Comparison of ENCODE assay signal across 11 cellular contexts in genomic region chr3:129025691-129026435, GRCh38. TPM values are rescaled to one million over a fixed set of nuclear protein-coding genes. Genes with fewer than 3 reads are reported as not detected.
A peak's percentile ranks its signal among the peaks of the same experiment; 100 is the strongest.
DNase-seq lines count a peak whose midpoint lies in the region; ATAC-seq and TF ChIP-seq lines count a peak whose summit lies in the region.
"Had no signal": no experiment of that assay in that cellular context is flagged by ENCODE, and none has a peak within 500 bp of the region (broad histone marks: within the 10 kb centered on the region; RNA-seq: fewer than 3 reads in every experiment).

No MANE protein-coding gene starts in this region.

- H3K18ac ChIP-seq in neuronal stem cell (ENCODE audit: low read length) = peak overlapping the region; percentile 12

- POLR2A ChIA-PET in CD4-positive, alpha-beta T cell (lab: Charles Lee) = interaction anchor here (1.1 to 4.0 kb wide), 12 partner anchors 10 to 290 kb away, joined by 3 to 90 read pairs (median 10); partner anchors contain the start of genes CFAP92 and RAB43

- no peaks in the 10 kb centered on the region for H3K9me3 ChIP-seq in CD4-positive, alpha-beta T cell (ENCODE audit: control insufficient read depth, low read length)
- H3K9me3 ChIP-seq in Loucy (ENCODE audit: insufficient read depth, low read depth, low read length) (no peaks in the 10 kb centered on the region), esophagus (ENCODE audit: control insufficient read depth in 2 of 2, insufficient read depth in 1 of 2, low read depth in 1 of 2, low read length in 1 of 2) (no peaks in the 10 kb centered on the region), neuronal stem cell (replicated peaks in 1 of 2; ENCODE audit: control insufficient read depth in 2 of 2, insufficient read depth in 1 of 2, low read depth in 1 of 2, low read length in 2 of 2) (peaks cover 0 to 7% of the 10 kb centered on the region in 2 donors), hepatocyte (ENCODE audit: low read depth) (no peaks in the 10 kb centered on the region)

- ATAC-seq in CD4-positive, alpha-beta T cell (ENCODE audit: poor library complexity) = no peak
- ATAC-seq in activated CD4-positive, CD25-positive, alpha-beta regulatory T cell treated with anti-CD3 and anti-CD28 coated beads, Interleukin-2, amount 50 U/mL, for 24 hours = no peak

- WGBS in esophagus, 2 donors = 64 to 65% methylated on average over 8 of the region's 8 CpGs
- WGBS in neuronal stem cell (ENCODE audit: extremely low coverage in 2 of 2, insufficient read length in 2 of 2, insufficient replicate concordance in 1 of 2), 2 donors = no CpG with 5 or more reads among the region's 8 CpGs
- WGBS in hepatocyte (ENCODE audit: low lambda C conversion rate, missing lambda C conversion rate) = 68% methylated on average over 8 of the region's 8 CpGs

- no peaks in the 10 kb centered on the region for H3F3A ChIP-seq in Loucy (ENCODE audit: low read depth)

- no peak overlapping the region for H3K23ac ChIP-seq in neuronal stem cell (ENCODE audit: low read depth, low read length, poor library complexity)

- H3K4ac ChIP-seq in neuronal stem cell (ENCODE audit: low read length) = no peak overlapping the region

- DNase-seq in CD4-positive, alpha-beta T cell = no peak
- DNase-seq in neuronal stem cell (ENCODE audit: low spot score) (no peak), NCI-H128 (lab: John Stamatoyannopoulos, UW; ENCODE audit: unreplicated experiment) (no peak), NCI-H446 (lab: John Stamatoyannopoulos, UW) (no peak), hepatocyte (ENCODE audit: low spot score) (no peak)
- DNase-seq: foreskin keratinocyte, GDM1 had no signal

- H3K4me2 ChIP-seq in Loucy (ENCODE audit: low read depth, low read length, poor library complexity, severe bottlenecking) (peak overlapping the region; percentile 98), neuronal stem cell (ENCODE audit: insufficient read depth, low read length, poor library complexity, severe bottlenecking) (no peak overlapping the region), hepatocyte (no peak overlapping the region)

- H3K27me3 ChIP-seq in CD4-positive, alpha-beta T cell (ENCODE audit: control insufficient read depth, insufficient read depth, low read length) = no peaks in the 10 kb centered on the region
- H3K27me3 ChIP-seq in Loucy (ENCODE audit: insufficient read depth, low read length, poor library complexity, severe bottlenecking) (no peaks in the 10 kb centered on the region), esophagus (ENCODE audit: control insufficient read depth in 1 of 2, insufficient read depth in 2 of 2, low read length in 2 of 2) (no peaks in the 10 kb centered on the region), neuronal stem cell (ENCODE audit: control insufficient read depth in 3 of 3, insufficient read depth in 3 of 3, low read depth in 1 of 3, low read length in 3 of 3) (no peaks in the 10 kb centered on the region), hepatocyte (no peaks in the 10 kb centered on the region)

- H3K4me3 ChIP-seq in Loucy (ENCODE audit: low read length, poor library complexity, severe bottlenecking) (peak overlapping the region; percentile 74), esophagus (ENCODE audit: low read depth in 1 of 2, low read length in 2 of 2) (no peak overlapping the region), neuronal stem cell (ENCODE audit: low read length in 2 of 2) (no peak overlapping the region), hepatocyte (no peak overlapping the region)

- H3K36me3 ChIP-seq in Loucy (ENCODE audit: insufficient read depth, low read length) (no peaks in the 10 kb centered on the region), esophagus (ENCODE audit: control insufficient read depth in 2 of 2, insufficient read depth in 2 of 2, low read length in 1 of 2) (no peaks in the 10 kb centered on the region), neuronal stem cell (replicated peaks in 1 of 2; ENCODE audit: control insufficient read depth in 2 of 2, insufficient read depth in 2 of 2, low read length in 2 of 2) (peaks cover 0 to 50% of the 10 kb centered on the region in 2 donors), hepatocyte (replicated peaks; ENCODE audit: insufficient read depth, low read depth) (no peaks in the 10 kb centered on the region)

- H3K4me3 Mint-ChIP-seq in CD4-positive, alpha-beta T cell = peak overlapping the region; percentile 78

- H3K9ac ChIP-seq in Loucy (ENCODE audit: low read depth, low read length, poor library complexity, severe bottlenecking) (peak overlapping the region; percentile 78), neuronal stem cell (ENCODE audit: low read depth, low read length, poor library complexity) (no peak overlapping the region)

- H3K9me3 Mint-ChIP-seq in CD4-positive, alpha-beta T cell = no peaks in the 10 kb centered on the region

- peaks cover 13% of the 10 kb centered on the region; the same call in 1 of the 2 replicates for H3K79me2 ChIP-seq in Loucy (ENCODE audit: insufficient read depth, low read length)
- H3K79me2 ChIP-seq in hepatocyte = no peaks in the 10 kb centered on the region

- no peak for TF ChIP-seq CTCF in CD4-positive, alpha-beta T cell (IDR thresholded peaks at IDR 0.05)
- TF ChIP-seq CTCF in Loucy (conservative IDR thresholded peaks at IDR 0.05; ENCODE audit: low read length) (no peak), hepatocyte (IDR thresholded peaks at IDR 0.05; ENCODE audit: poor library complexity) (no peak)

- peak overlapping the region; percentile 95 for H3K27ac Mint-ChIP-seq in CD4-positive, alpha-beta T cell

- H4K20me1 ChIP-seq in Loucy (ENCODE audit: insufficient read depth, low read length, poor library complexity, severe bottlenecking) (no peaks in the 10 kb centered on the region), hepatocyte (ENCODE audit: insufficient read depth, poor library complexity, severe bottlenecking) (no peaks in the 10 kb centered on the region)

- H3K4me1 ChIP-seq in Loucy (ENCODE audit: insufficient read depth, low read length, poor library complexity, severe bottlenecking) = peaks cover 16% of the 10 kb centered on the region
- peaks cover 5 to 6% of the 10 kb centered on the region in 2 donors for H3K4me1 ChIP-seq in esophagus (ENCODE audit: control insufficient read depth in 2 of 2, insufficient read depth in 2 of 2, low read length in 1 of 2)
- H3K4me1 ChIP-seq in neuronal stem cell (ENCODE audit: control insufficient read depth in 2 of 2, insufficient read depth in 1 of 2, low read depth in 1 of 2, low read length in 2 of 2) = peaks cover 0 to 2% of the 10 kb centered on the region in 2 donors
- H3K4me1 ChIP-seq in hepatocyte (ENCODE audit: insufficient read depth) = peaks cover 4% of the 10 kb centered on the region
- H3K4me1 ChIP-seq: foreskin keratinocyte had no signal

- H3K27me3 Mint-ChIP-seq in CD4-positive, alpha-beta T cell = no peaks in the 10 kb centered on the region

- H2BK15ac ChIP-seq in neuronal stem cell (ENCODE audit: low read length) = no peak overlapping the region

- peaks cover 18% of the 10 kb centered on the region for H3K4me1 Mint-ChIP-seq in CD4-positive, alpha-beta T cell (ENCODE audit: low read depth)

- H2AFZ ChIP-seq in Loucy (ENCODE audit: low read length) = no peak overlapping the region
- no peak overlapping the region for H2AFZ ChIP-seq in neuronal stem cell (ENCODE audit: low read length)
- H2AFZ ChIP-seq in hepatocyte = no peak overlapping the region

- H3K27ac ChIP-seq in CD4-positive, alpha-beta T cell (ENCODE audit: low read depth, low read length) = peak overlapping the region; percentile 83
- H3K27ac ChIP-seq in esophagus (ENCODE audit: low read depth in 2 of 2, low read length in 1 of 2) (peak overlapping the region; percentile 52 to 67), neuronal stem cell (replicated peaks; ENCODE audit: low read length) (no peak overlapping the region), hepatocyte (no peak overlapping the region)
- H3K27ac ChIP-seq: foreskin keratinocyte had no signal

- H3K9me2 ChIP-seq in Loucy (replicated peaks; ENCODE audit: low read depth, low read length) = no peaks in the 10 kb centered on the region
- H3K9me2 ChIP-seq in hepatocyte (replicated peaks; ENCODE audit: insufficient read depth) = no peaks in the 10 kb centered on the region

- H2AK5ac ChIP-seq in neuronal stem cell (ENCODE audit: low read depth, low read length) = no peak overlapping the region

- CTCF ChIA-PET in CD4-positive, alpha-beta T cell (lab: Charles Lee) = interaction anchor here (0.7 to 5.2 kb wide), 10 partner anchors 12 to 345 kb away, joined by 3 to 56 read pairs (median 7); partner anchors contain the start of genes ISY1 and RAB43

- no peak overlapping the region for H3K14ac ChIP-seq in neuronal stem cell (ENCODE audit: low read length)

- peak overlapping the region; percentile 69 for H2BK120ac ChIP-seq in neuronal stem cell (ENCODE audit: low read depth, low read length)

- no peaks in the 10 kb centered on the region for H3K36me3 Mint-ChIP-seq in CD4-positive, alpha-beta T cell (ENCODE audit: low read depth)

- no peaks in the 10 kb centered on the region for H3K79me1 ChIP-seq in neuronal stem cell (ENCODE audit: low read depth, low read length)

- H2BK12ac ChIP-seq in neuronal stem cell (ENCODE audit: low read length) = no peak overlapping the region

- no peak overlapping the region for H4K8ac ChIP-seq in neuronal stem cell (ENCODE audit: low read depth, low read length)

- no peak overlapping the region for H2BK5ac ChIP-seq in neuronal stem cell (ENCODE audit: low read length)

- intact Hi-C loops in CD4-positive, alpha-beta T cell (cut with DNase I, micrococcal nuclease) = loop anchor here in 1 of 2 experiments (2.0 kb wide), 1 partner anchor 31 kb away; the partner anchor contains the start of gene CFAP92

- no peak overlapping the region for H4K91ac ChIP-seq in neuronal stem cell (ENCODE audit: low read depth, low read length, poor library complexity)

RNA-seq across cellular contexts. Expression of gene EFCC1, which starts 24.8 kb away (rescaled TPM):
- under 1 TPM; 0.22 to 0.25 TPM for total RNA-seq in CD4-positive, alpha-beta T cell
- polyA plus RNA-seq in esophagus (1 to 10 TPM in 1 of 2 donors, under 1 TPM in 1; 0.96 to 1.0 TPM), hepatocyte (0.11 and 0.50 TPM in 2 replicates)
- 0.96 TPM for polyA plus RNA-seq in neuronal stem cell (2013, experiment 1 of 2)
- polyA plus RNA-seq in neuronal stem cell (2013, experiment 2 of 2) = 0.93 TPM
- total RNA-seq in hepatocyte = 0.23 and 0.76 TPM in 2 replicates
- total RNA-seq: astrocyte, foreskin keratinocyte had no signal
- polyA plus RNA-seq: foreskin keratinocyte had no signal

RNA-seq across cellular contexts. Expression of gene CFAP92, which starts 32.0 kb away (rescaled TPM):
- total RNA-seq in CD4-positive, alpha-beta T cell = under 1 TPM; 0.19 to 0.45 TPM
- polyA plus RNA-seq in esophagus (under 1 TPM; 0.59 to 0.66 TPM), hepatocyte (0.35 and 1.0 TPM in 2 replicates)
- 5.9 TPM for polyA plus RNA-seq in neuronal stem cell (2013, experiment 1 of 2)
- 7.3 TPM for polyA plus RNA-seq in neuronal stem cell (2013, experiment 2 of 2)
- total RNA-seq in hepatocyte = 0.17 and 1.3 TPM in 2 replicates

RNA-seq across cellular contexts. Expression of gene GP9, which starts 34.7 kb away (rescaled TPM):
- not detected for total RNA-seq in CD4-positive, alpha-beta T cell
- polyA plus RNA-seq in esophagus = not detected
- not detected for polyA plus RNA-seq in neuronal stem cell (2013, experiment 1 of 2)
- not detected for polyA plus RNA-seq in neuronal stem cell (2013, experiment 2 of 2)
- total RNA-seq in hepatocyte = not detected in 2 replicates
- polyA plus RNA-seq in hepatocyte = not detected in 2 replicates
- total RNA-seq: astrocyte, foreskin keratinocyte had no signal
- polyA plus RNA-seq: foreskin keratinocyte had no signal

Comparison
In these comparisons a context has a peak if more than half of its experiments do, and no peak if none do; other contexts are left out.
1. H3K27ac ChIP-seq: peak in CD4-positive, alpha-beta T cell (single experiment) and esophagus (2 of 2); none in neuronal stem cell (single experiment) and hepatocyte (single experiment).